In genomic region chr13:52025475-52026245, GRCh38 we compare ENCODE assay signal across 31 cellular contexts. TPM values are rescaled to one million over a fixed set of nuclear protein-coding genes. Genes with fewer than 3 reads are reported as not detected.
DNase-seq lines count a peak whose midpoint lies in the region; ATAC-seq, FAIRE-seq and TF ChIP-seq lines count a peak whose summit lies in the region.
"Had no signal": no experiment of that assay in that cellular context is flagged by ENCODE, and none has a peak within 500 bp of the region (broad histone marks: within the 10 kb centered on the region; RNA-seq: fewer than 3 reads in every experiment).

No MANE protein-coding gene starts in this region.

- TF ChIP-seq CTCF in H1 (IDR thresholded peaks at IDR 0.05; ENCODE audit: control extremely low read depth in 1 of 3, insufficient read depth in 1 of 3, low read depth in 1 of 3, low read length in 3 of 3) (no peak), right lobe of liver (IDR thresholded peaks at IDR 0.05) (no peak)

- H2BK20ac ChIP-seq in H1 (ENCODE audit: low read length) = no peak overlapping the region

- H2BK120ac ChIP-seq in H1 (replicated peaks; ENCODE audit: low read depth, low read length) = no peak overlapping the region

- no peak overlapping the region for H3K56ac ChIP-seq in H1 (replicated peaks; ENCODE audit: insufficient read length, low read depth, low read length)

- no peak overlapping the region for H2AFZ ChIP-seq in H1 (ENCODE audit: low read length)

- H3K4me3 ChIP-seq in H1 (ENCODE audit: extremely low read depth in 1 of 4, insufficient read depth in 2 of 4, low read depth in 3 of 4, low read length in 4 of 4) (no peak overlapping the region), right lobe of liver (no peak overlapping the region)
- H3K4me3 ChIP-seq: dorsolateral prefrontal cortex, heart right ventricle, sigmoid colon, tibial artery had no signal

- H3K23ac ChIP-seq in H1 (ENCODE audit: insufficient read length) = no peak overlapping the region

- H4K8ac ChIP-seq in H1 (ENCODE audit: extremely low read depth, insufficient read depth, low read length) = no peak overlapping the region

- DNase-seq in DMS53 (lab: John Stamatoyannopoulos, UW) (peak; percentile 5), DMS53 treated with DMSO at 0.1 percent for 48 hours (lab: John Stamatoyannopoulos, UW; ENCODE audit: unreplicated experiment) (no peak), H1 (ENCODE audit: low read depth in 1 of 2, low spot score in 2 of 2) (no peak), right lobe of liver (no peak), NCI-H2171 (lab: John Stamatoyannopoulos, UW) (no peak)
- DNase-seq: activated CD8-positive, alpha-beta T cell treated with anti-CD3 and anti-CD28 coated beads, Interleukin-2, amount 10 ng/mL, durations not matched to agents 7 days and 5 days; activated naive CD4-positive, alpha-beta T cell treated with anti-CD3 and anti-CD28 coated beads for 36 hours; C1 segment of cervical spinal cord; DND-41; dorsolateral prefrontal cortex; heart right ventricle; Kasumi-1; left cardiac atrium; mesenchymal stem cell; MV-4-11; NCI-H1436 treated with DMSO at 0.1 percent for 48 hours; NCI-H446 treated with DMSO at 0.1 percent for 48 hours; NCI-H774; SHP77 treated with DMSO at 0.1 percent for 48 hours; sigmoid colon; stimulated activated CD4-positive, alpha-beta T cell treated with anti-CD3 and anti-CD28 coated beads, Interleukin-12 subunit alpha, Interleukin-12 subunit beta, amount 100 ng/mL, for 4 hours; stimulated activated CD4-positive, alpha-beta T cell treated with anti-CD3 and anti-CD28 coated beads, Interleukin-2, amount 100 ng/mL, for 48 hours; tibial artery had no signal

- no peak overlapping the region for H3K9ac ChIP-seq in H1 (replicated peaks in 1 of 4; ENCODE audit: extremely low read depth in 1 of 4, low read depth in 3 of 4, low read length in 3 of 4)

- H3K36me3 ChIP-seq in H1 (ENCODE audit: control insufficient read depth in 2 of 4, insufficient read depth in 4 of 4, low read length in 3 of 4) (peaks cover 3 to 60% (median 36%) of the 10 kb centered on the region in 4 experiments; a peak in 7 of 8 replicates), right lobe of liver (peaks cover 0 to 3% (median 0%) of the 10 kb centered on the region in 4 donors)

- no peak overlapping the region for H3K18ac ChIP-seq in H1 (ENCODE audit: extremely low read depth, low read length)

- TF ChIP-seq POLR2A in H1 (IDR thresholded peaks at IDR 0.05; ENCODE audit: control extremely low read depth in 1 of 2, low read depth in 2 of 2, low read length in 2 of 2) (no peak), right lobe of liver (IDR thresholded peaks at IDR 0.05) (no peak)

- peaks cover 3% of the 10 kb centered on the region; the same call in 1 of the 2 replicates for H3K79me1 ChIP-seq in H1 (ENCODE audit: low read depth, low read length)

- H3K27me3 ChIP-seq in H1 (replicated peaks in 1 of 4; ENCODE audit: control insufficient read depth in 3 of 4, extremely low read depth in 1 of 4, insufficient read depth in 3 of 4, low read length in 3 of 4) (no peaks in the 10 kb centered on the region), right lobe of liver (no peaks in the 10 kb centered on the region)
- H3K27me3 ChIP-seq: dorsolateral prefrontal cortex, heart right ventricle, sigmoid colon, tibial artery had no signal

- no peak overlapping the region for H2BK15ac ChIP-seq in H1 (ENCODE audit: low read length)

- POLR2A ChIA-PET in H1 (lab: Charles Lee; ENCODE audit: partially characterized antibody) = interaction anchor here (0.9 to 1.0 kb wide), 2 partner anchors 13 to 27 kb away, joined by 3 to 5 read pairs; partner anchors contain the start of gene ALG11

- H3K14ac ChIP-seq in H1 (ENCODE audit: insufficient read length) = no peak overlapping the region

- H3K9me3 ChIP-seq in H1 (ENCODE audit: insufficient read depth in 2 of 2, low read depth in 1 of 2, low read length in 1 of 2) = peaks cover 12 to 14% of the 10 kb centered on the region in 2 experiments; a peak in 2 of 4 replicates
- H3K9me3 ChIP-seq in right lobe of liver = no peaks in the 10 kb centered on the region
- H3K9me3 ChIP-seq: heart right ventricle, tibial artery had no signal

- WGBS in H1 (ENCODE audit: extremely low coverage in 1 of 2, insufficient coverage in 1 of 2, insufficient read length in 1 of 2, insufficient replicate concordance in 2 of 2, low coverage in 1 of 2, low lambda C conversion rate in 2 of 2, missing lambda C conversion rate in 1 of 2), 2 experiments = 87% methylated on average over 8 of the region's 8 CpGs; no CpG with 5 or more reads in 1 of the 2 experiments
- WGBS in right lobe of liver (ENCODE audit: insufficient coverage, low coverage, low lambda C conversion rate, missing lambda C conversion rate) = 64% methylated on average over 8 of the region's 8 CpGs

- no peak overlapping the region for H4K91ac ChIP-seq in H1 (replicated peaks; ENCODE audit: insufficient read length, low read length)

- intact Hi-C loops in right lobe of liver (cut with DNase I) = no loop called here

- no peak overlapping the region for H4K5ac ChIP-seq in H1 (ENCODE audit: insufficient read length, low read depth, low read length)

- no peak overlapping the region for H2BK5ac ChIP-seq in H1 (ENCODE audit: low read depth, low read length)

- peak in 1 of 2 experiments; percentile 19; a peak in 1 of 4 replicates for TF ChIP-seq RAD21 in H1 (IDR thresholded peaks at IDR 0.05 in 1 of 2, conservative IDR thresholded peaks at IDR 0.05 in 1 of 2; ENCODE audit: low read depth in 2 of 2, low read length in 2 of 2)

- H4K20me1 ChIP-seq in H1 (replicated peaks in 1 of 2; ENCODE audit: control insufficient read depth in 1 of 2, insufficient read depth in 2 of 2, low read length in 2 of 2) = no peaks in the 10 kb centered on the region

- no peak overlapping the region for H2AK5ac ChIP-seq in H1 (ENCODE audit: low read depth, low read length)

- H3K4me1 ChIP-seq in H1 (replicated peaks in 1 of 4; ENCODE audit: control insufficient read depth in 3 of 4, insufficient read depth in 4 of 4, low read length in 3 of 4) = no peaks in the 10 kb centered on the region
- H3K4me1 ChIP-seq in right lobe of liver = peaks cover 0 to 27% (median 7%) of the 10 kb centered on the region in 4 donors
- H3K4me1 ChIP-seq: sigmoid colon had no signal

- CTCF ChIA-PET in H1 (lab: Charles Lee; ENCODE audit: partially characterized antibody) = interaction anchor here (0.7 to 2.4 kb wide), 6 partner anchors 13 to 102 kb away, joined by 3 to 7 read pairs (median 6); partner anchors contain the start of genes ALG11 and NEK5

- no peak for TF ChIP-seq EP300 in H1 (IDR thresholded peaks at IDR 0.05; ENCODE audit: borderline replicate concordance in 1 of 2, low read depth in 2 of 2, low read length in 2 of 2)

- peaks cover 0 to 12% of the 10 kb centered on the region in 2 experiments; a peak in 2 of 4 replicates for H3K79me2 ChIP-seq in H1 (ENCODE audit: control insufficient read depth in 1 of 2, insufficient read depth in 2 of 2, low read length in 2 of 2)

- FAIRE-seq in H1 (lab: Jason Lieb, UNC) = no peak
- FAIRE-seq: endometrium, frontal cortex, H54, RCC 7860 had no signal

- H3K4me2 ChIP-seq in H1 (ENCODE audit: insufficient read depth in 1 of 2, low read depth in 2 of 2, low read length in 2 of 2) = no peak overlapping the region

- ATAC-seq in right lobe of liver (peak; percentile 83 to 91 (median 88)), GM18502 (IDR thresholded peaks at IDR 0.05; ENCODE audit: poor library complexity, unreplicated experiment) (no peak), HG02840 (IDR thresholded peaks at IDR 0.05; ENCODE audit: low FRiP score, unreplicated experiment) (no peak), GM18517 (IDR thresholded peaks at IDR 0.05; ENCODE audit: unreplicated experiment) (no peak)
- ATAC-seq: activated CD8-positive, alpha-beta T cell treated with anti-CD3 and anti-CD28 coated beads, Interleukin-2, amount 10 ng/mL, durations not matched to agents 7 days and 5 days; heart right ventricle had no signal

- no peaks in the 10 kb centered on the region for H3K23me2 ChIP-seq in H1 (ENCODE audit: low read depth, low read length)

- H3K4ac ChIP-seq in H1 (replicated peaks; ENCODE audit: insufficient read length, low read depth, low read length) = no peak overlapping the region

- H3K27ac ChIP-seq in H1 (ENCODE audit: low read depth, low read length) (no peak overlapping the region), right lobe of liver (peak overlapping the region in 2 of 3 donors; percentile 18 to 19)
- H3K27ac ChIP-seq: 22Rv1, dorsolateral prefrontal cortex, heart right ventricle, sigmoid colon, tibial artery had no signal

- no peak overlapping the region for H2BK12ac ChIP-seq in H1 (ENCODE audit: low read depth, low read length)

RNA-seq across cellular contexts. Expression of gene UTP14C, which starts 1.2 kb away (rescaled TPM):
- 22.7 and 23.0 TPM in 2 replicates for total RNA-seq in H1 (2021; fragmentation: NEBNext Ultra II Directional; extraction: Animal tissue kit (Norgen Biotek cat#: 25700))
- polyA plus RNA-seq in H1 (2011; rRNA removed) = 4.0 and 6.8 TPM in 2 replicates
- polyA plus RNA-seq in H1 (2011; cell fraction: cytosol; rRNA removed) = 9.1 TPM
- 5.9 TPM for polyA plus RNA-seq in H1 (2011; cell fraction: nucleus; rRNA removed)
- 10.0 to 18.6 TPM (median 12.0 TPM) in 4 replicates for polyA plus RNA-seq in H1 (2012, experiment 1 of 2)
- polyA plus RNA-seq in H1 (2012, experiment 2 of 2) = 0.77 TPM
- 26.8 TPM for polyA plus RNA-seq in H1 (2013, experiment 1 of 2)
- 27.4 TPM for polyA plus RNA-seq in H1 (2013, experiment 2 of 2)
- 14.9 and 18.7 TPM in 2 replicates for polyA minus RNA-seq in H1 (2011; rRNA and poly(A)+ RNA removed)
- polyA minus RNA-seq in H1 (2011; cell fraction: cytosol; rRNA and poly(A)+ RNA removed) = 10.5 TPM
- 20.1 TPM for polyA minus RNA-seq in H1 (2011; cell fraction: nucleus; rRNA and poly(A)+ RNA removed)
- 10 to 100 TPM in 5 of 6 experiments, 1 to 10 TPM in 1; 8.1 to 10.9 (median 10.4) TPM for total RNA-seq in right lobe of liver

RNA-seq across cellular contexts. Expression of gene ALG11, which starts 13.5 kb away (rescaled TPM):
- total RNA-seq in H1 (2021; fragmentation: NEBNext Ultra II Directional; extraction: Animal tissue kit (Norgen Biotek cat#: 25700)) = 36.2 and 39.9 TPM in 2 replicates
- 4.5 and 5.2 TPM in 2 replicates for polyA plus RNA-seq in H1 (2011; rRNA removed)
- 10.6 TPM for polyA plus RNA-seq in H1 (2011; cell fraction: cytosol; rRNA removed)
- polyA plus RNA-seq in H1 (2011; cell fraction: nucleus; rRNA removed) = 5.4 TPM
- polyA plus RNA-seq in H1 (2012, experiment 1 of 2) = 10.0 to 24.4 TPM (median 14.9 TPM) in 4 replicates
- 0.72 TPM for polyA plus RNA-seq in H1 (2012, experiment 2 of 2)
- 17.5 TPM for polyA plus RNA-seq in H1 (2013, experiment 1 of 2)
- 18.2 TPM for polyA plus RNA-seq in H1 (2013, experiment 2 of 2)
- polyA minus RNA-seq in H1 (2011; rRNA and poly(A)+ RNA removed) = 16.6 and 23.2 TPM in 2 replicates
- polyA minus RNA-seq in H1 (2011; cell fraction: cytosol; rRNA and poly(A)+ RNA removed) = 10.3 TPM
- polyA minus RNA-seq in H1 (2011; cell fraction: nucleus; rRNA and poly(A)+ RNA removed) = 41.1 TPM
- total RNA-seq in right lobe of liver = 10 to 100 TPM in 5 of 6 experiments, 1 to 10 TPM in 1; 8.8 to 23.0 (median 15.4) TPM

RNA-seq across cellular contexts. Expression of gene ATP7B, which starts 14.4 kb away (rescaled TPM):
- total RNA-seq in H1 (2021; fragmentation: NEBNext Ultra II Directional; extraction: Animal tissue kit (Norgen Biotek cat#: 25700)) = 9.2 and 10.8 TPM in 2 replicates
- 4.1 and 4.4 TPM in 2 replicates for polyA plus RNA-seq in H1 (2011; rRNA removed)
- 5.0 TPM for polyA plus RNA-seq in H1 (2011; cell fraction: cytosol; rRNA removed)
- 11.2 TPM for polyA plus RNA-seq in H1 (2011; cell fraction: nucleus; rRNA removed)
- polyA plus RNA-seq in H1 (2012, experiment 1 of 2) = 4.2 to 6.0 TPM (median 4.9 TPM) in 4 replicates
- polyA plus RNA-seq in H1 (2012, experiment 2 of 2) = 2.1 TPM
- polyA plus RNA-seq in H1 (2013, experiment 1 of 2) = 4.8 TPM
- 5.0 TPM for polyA plus RNA-seq in H1 (2013, experiment 2 of 2)
- 22.4 and 28.1 TPM in 2 replicates for polyA minus RNA-seq in H1 (2011; rRNA and poly(A)+ RNA removed)
- 10.3 TPM for polyA minus RNA-seq in H1 (2011; cell fraction: cytosol; rRNA and poly(A)+ RNA removed)
- polyA minus RNA-seq in H1 (2011; cell fraction: nucleus; rRNA and poly(A)+ RNA removed) = 22.7 TPM
- total RNA-seq in right lobe of liver = 10 to 100 TPM; 17.1 to 27.6 (median 21.6) TPM

Comparison
In these comparisons a context has a peak if more than half of its experiments do, and no peak if none do; other contexts are left out.
1. ATAC-seq: peak in right lobe of liver (4 of 4); none in GM18502 (single experiment), HG02840 (single experiment) and GM18517 (single experiment).